9 cellular contexts compared by ENCODE assay signal in genomic region chr7:102318482-102318971, GRCh38. TPM values are rescaled to one million over a fixed set of nuclear protein-coding genes. Genes with fewer than 3 reads are reported as not detected.
DNase-seq lines count a peak whose midpoint lies in the region; FAIRE-seq and TF ChIP-seq lines count a peak whose summit lies in the region.
"Had no signal": no experiment of that assay in that cellular context is flagged by ENCODE, and none has a peak within 500 bp of the region (broad histone marks: within the 10 kb centered on the region; RNA-seq: fewer than 3 reads in every experiment).

No MANE protein-coding gene starts in this region.

- TF ChIP-seq POLR2A in GM12891 (IDR thresholded peaks at IDR 0.05; ENCODE audit: low read depth, low read length) (no peak), tibial nerve (IDR thresholded peaks at IDR 0.05) (no peak)

- H3K79me2 ChIP-seq in parathyroid adenoma: no peaks in the 10 kb centered on the region

- H3K36me3 ChIP-seq in parathyroid adenoma (ENCODE audit: control insufficient read depth, insufficient read depth, low read length) (no peaks in the 10 kb centered on the region), tibial nerve (peaks cover 0 to 50% (median 0%) of the 10 kb centered on the region in 3 donors)

- H2AFZ ChIP-seq in parathyroid adenoma: no peak overlapping the region

- no peaks in the 10 kb centered on the region for H3K27me3 ChIP-seq in parathyroid adenoma (ENCODE audit: control insufficient read depth, insufficient read depth, low read length)
- peaks cover 0 to 7% of the 10 kb centered on the region in 2 donors for H3K27me3 ChIP-seq in tibial nerve
- H3K27me3 ChIP-seq: SJCRH30 had no signal

- no peak for FAIRE-seq in GM12891 (lab: Jason Lieb, UNC)

- no peak overlapping the region for H3K4me3 ChIP-seq in parathyroid adenoma (ENCODE audit: low read depth, low read length)
- H3K4me3 ChIP-seq in tibial nerve: no peak overlapping the region
- H3K4me3 ChIP-seq: SJCRH30 had no signal

- H3K27ac ChIP-seq in parathyroid adenoma (peak overlapping the region; percentile 9), tibial nerve (no peak overlapping the region)
- H3K27ac ChIP-seq: SJCRH30 had no signal

- H3K9me3 ChIP-seq in parathyroid adenoma (ENCODE audit: control insufficient read depth, low read length) (no peaks in the 10 kb centered on the region), tibial nerve (no peaks in the 10 kb centered on the region)
- H3K9me3 ChIP-seq: SJCRH30 had no signal

- TF ChIP-seq CTCF in parathyroid adenoma (IDR thresholded peaks at IDR 0.05) (no peak), tibial nerve (IDR thresholded peaks at IDR 0.05) (no peak)

- no peak overlapping the region for H3K9ac ChIP-seq in parathyroid adenoma

- H3K4me1 ChIP-seq in parathyroid adenoma (no peaks in the 10 kb centered on the region), tibial nerve (peaks cover 0 to 8% (median 0%) of the 10 kb centered on the region in 4 donors)
- H3K4me1 ChIP-seq: SJCRH30 had no signal

- no peak for TF ChIP-seq EP300 in tibial nerve (IDR thresholded peaks at IDR 0.05)

- WGBS in tibial nerve, 2 donors: 83 to 86% methylated on average over 6 to 7 of the region's 7 CpGs

- DNase-seq in GM12891 (ENCODE audit: insufficient read length, low spot score): peak; percentile 25
- peak; percentile 68 for DNase-seq in NCI-H2171 (lab: John Stamatoyannopoulos, UW)
- peak; percentile 89 for DNase-seq in dermis blood vessel endothelial cell
- no peak for DNase-seq in ecto neural progenitor cell (ENCODE audit: low spot score)
- no peak for DNase-seq in stimulated activated CD8-positive, alpha-beta memory T cell treated with anti-CD3 and anti-CD28 coated beads, Interleukin-4, amount 100 ng/mL, for 48 hours
- DNase-seq in tibial nerve (ENCODE audit: low spot score in 2 of 2): no peak
- no peak for DNase-seq in HUDEP-2 (lab: John Stamatoyannopoulos, UW; ENCODE audit: unreplicated experiment in 76 of 76)
- DNase-seq: SJCRH30 had no signal

- no peak overlapping the region for H3K4me2 ChIP-seq in parathyroid adenoma (ENCODE audit: low read length)

TF ChIP-seq in GM12891, 5 proteins besides CTCF, POLR2A, EP300 and RAD21:
- TF ChIP-seq TAF1 (IDR thresholded peaks at IDR 0.05; ENCODE audit: low read depth, low read length): no peak
- TF ChIP-seq POLR2AphosphoS5 (IDR thresholded peaks at IDR 0.05; ENCODE audit: low read depth, low read length): no peak
- no peak for TF ChIP-seq SPI1 (IDR thresholded peaks at IDR 0.05; ENCODE audit: low read depth, low read length)
- no peak for TF ChIP-seq POU2F2 (IDR thresholded peaks at IDR 0.05; ENCODE audit: low read depth, low read length)
- no peak for TF ChIP-seq PAX5 (IDR thresholded peaks at IDR 0.05; ENCODE audit: insufficient read depth, low read length, severe bottlenecking)
TF ChIP-seq in GM12891: peak in this region for 0.

RNA-seq across cellular contexts. Expression of gene SH2B2, which starts 31.9 kb away (rescaled TPM):
- 12.1 TPM for polyA plus RNA-seq in GM12891 (2012; ENCODE audit: low read depth, missing spikeins)
- total RNA-seq in dermis blood vessel endothelial cell: 2.5 and 4.4 TPM in 2 replicates
- total RNA-seq in tibial nerve: 10 to 100 TPM in 1 of 4 donors, 1 to 10 TPM in 3; 2.4 to 10.8 (median 7.6) TPM

RNA-seq across cellular contexts. Expression of gene SPDYE6, which starts 37.7 kb away (rescaled TPM):
- 1.0 TPM for polyA plus RNA-seq in GM12891 (2012; ENCODE audit: low read depth, missing spikeins)
- total RNA-seq in dermis blood vessel endothelial cell (not detected in 2 replicates), tibial nerve (not detected)
- total RNA-seq: SJCRH30 had no signal

Comparison
In these comparisons a context has a peak if more than half of its experiments do, and no peak if none do; other contexts are left out.
1. DNase-seq: peak in GM12891 (single experiment), NCI-H2171 (single experiment) and dermis blood vessel endothelial cell (single experiment); none in ecto neural progenitor cell (single experiment), stimulated activated CD8-positive, alpha-beta memory T cell treated with anti-CD3 and anti-CD28 coated beads, Interleukin-4, amount 100 ng/mL, for 48 hours (single experiment), tibial nerve (0 of 2) and HUDEP-2 (0 of 76).